ENCODE assay signal across 8 cellular contexts in the genomic region with DNA sequence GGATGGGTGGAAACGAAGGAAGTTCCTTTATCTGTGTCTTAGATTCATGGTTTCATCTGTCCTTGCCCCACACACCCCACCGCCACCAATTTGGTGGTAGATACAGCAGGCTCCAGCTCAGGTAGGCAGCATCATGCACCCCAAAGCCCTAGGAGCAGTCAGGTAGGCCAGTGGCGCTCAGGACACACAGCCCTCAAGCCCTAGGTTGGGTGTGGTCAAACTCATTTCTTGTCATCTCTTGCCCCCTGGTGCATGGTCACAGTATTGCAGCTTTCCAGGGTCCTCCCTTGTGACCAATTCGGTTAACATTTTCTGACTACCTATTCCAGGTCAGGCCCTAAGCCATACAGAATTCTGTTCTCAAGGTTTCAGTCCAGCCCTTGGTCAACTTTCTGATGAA. TPM values are rescaled to one million over a fixed set of nuclear protein-coding genes. Genes with fewer than 3 reads are reported as not detected.
A peak's percentile ranks its signal among the peaks of the same experiment; 100 is the strongest.
DNase-seq lines count a peak whose midpoint lies in the region; ATAC-seq and TF ChIP-seq lines count a peak whose summit lies in the region.

No MANE protein-coding gene starts in this region.

- H3K27ac ChIP-seq in body of pancreas (no peak overlapping the region), liver (ENCODE audit: low read depth in 1 of 2, low read length in 2 of 2) (no peak overlapping the region), uterus (no peak overlapping the region)

- intact Hi-C loops in body of pancreas (cut with DNase I), result loop anchor here (10.0 kb wide), 1 partner anchor 526 kb away; no protein-coding TSS in a partner anchor
- intact Hi-C loops in uterus (cut with DNase I; ENCODE audit: low total_unique reads), result no loop called here

- DNase-seq in D341Med (ENCODE audit: low spot score) (peak; percentile 62), HuH-7 (ENCODE audit: low spot score) (peak; percentile 38), T-helper 2 cell (peak in 3 of 5 experiments; percentile 19 to 28 (median 25)), body of pancreas (peak; percentile 49 to 80 (median 60)), uterus (no peak)
- peak; percentile 49 for DNase-seq in stimulated activated CD8-positive, alpha-beta memory T cell treated with anti-CD3 and anti-CD28 coated beads, Interleukin-4, amount 100 ng/mL, for 24 hours (ENCODE audit: low read depth)

- no peaks in the 10 kb centered on the region for H3K9me3 ChIP-seq in body of pancreas
- no peaks in the 10 kb centered on the region for H3K9me3 ChIP-seq in liver (ENCODE audit: control insufficient read depth in 4 of 4, low read length in 3 of 4)
- H3K9me3 ChIP-seq in uterus, result no peaks in the 10 kb centered on the region

- H3K9ac ChIP-seq in liver (ENCODE audit: low read depth in 1 of 2, low read length in 2 of 2), result no peak overlapping the region

- TF ChIP-seq CTCF in body of pancreas (IDR thresholded peaks at IDR 0.05) (peak; percentile 31 to 75 (median 59)), liver (IDR thresholded peaks at IDR 0.05; ENCODE audit: low read depth, low read length, missing input control) (peak; percentile 72), uterus (IDR thresholded peaks at IDR 0.05) (peak in 2 of 4 experiments; percentile 28 to 46)

- 34 to 42% methylated on average over 3 to 4 of the region's 4 CpGs for WGBS in body of pancreas, 2 donors
- WGBS in liver, result 56% methylated on average over 4 of the region's 4 CpGs

- ATAC-seq in GM19328 (IDR thresholded peaks at IDR 0.05; ENCODE audit: unreplicated experiment), result peak; percentile 89
- ATAC-seq in body of pancreas, result peak; percentile 50

- TF ChIP-seq RAD21 in liver (IDR thresholded peaks at IDR 0.05), result peak; percentile 75 to 88

- H3K36me3 ChIP-seq in body of pancreas (replicated peaks in 1 of 2; ENCODE audit: insufficient read depth in 1 of 2, low read depth in 2 of 2) (no peaks in the 10 kb centered on the region), liver (ENCODE audit: control insufficient read depth in 4 of 4, insufficient read depth in 3 of 4, low read depth in 1 of 4, low read length in 3 of 4) (no peaks in the 10 kb centered on the region), uterus (no peaks in the 10 kb centered on the region)

- H3K4me3 ChIP-seq in body of pancreas, result no peak overlapping the region
- no peak overlapping the region for H3K4me3 ChIP-seq in liver (ENCODE audit: low read depth in 1 of 3, low read length in 3 of 3)
- H3K4me3 ChIP-seq in uterus, result no peak overlapping the region

- H3K4me1 ChIP-seq in body of pancreas (no peaks in the 10 kb centered on the region), liver (ENCODE audit: control insufficient read depth in 4 of 4, insufficient read depth in 4 of 4, low read length in 3 of 4) (peaks cover 0 to 1% (median 0%) of the 10 kb centered on the region in 4 donors), uterus (no peaks in the 10 kb centered on the region)

- H3K27me3 ChIP-seq in body of pancreas (no peaks in the 10 kb centered on the region), liver (ENCODE audit: control insufficient read depth in 4 of 4, insufficient read depth in 4 of 4, low read length in 3 of 4) (no peaks in the 10 kb centered on the region), uterus (no peaks in the 10 kb centered on the region)

- no peak for TF ChIP-seq POLR2A in body of pancreas (IDR thresholded peaks at IDR 0.05)
- TF ChIP-seq POLR2A in uterus (IDR thresholded peaks at IDR 0.05), result no peak

TF ChIP-seq in liver, 16 proteins besides CTCF, POLR2A, EP300 and RAD21:
- TF ChIP-seq TAF1 (conservative IDR thresholded peaks at IDR 0.05), result no peak

RNA-seq across cellular contexts. Expression of a gene that starts 14.5 kb away (rescaled TPM):
- total RNA-seq in body of pancreas, result 1 to 10 TPM in 1 of 2 donors, under 1 TPM in 1; 0.33 to 1.0 TPM
- under 1 TPM; under 0.01 to 0.05 TPM for total RNA-seq in liver
- under 1 TPM in 1 of 2 donors, not detected in 1; 0.01 TPM for polyA plus RNA-seq in liver
- total RNA-seq in uterus, result 1 to 10 TPM in 2 of 4 donors, not detected in 2; 2.3 to 9.6 TPM

RNA-seq across cellular contexts. Expression of a gene that starts 35.0 kb away (rescaled TPM):
- total RNA-seq in body of pancreas, result not detected
- total RNA-seq in liver, result not detected
- polyA plus RNA-seq in liver, result not detected
- total RNA-seq in uterus, result not detected

RNA-seq across cellular contexts. Expression of a gene that starts 53.7 kb away (rescaled TPM):
- total RNA-seq in body of pancreas (not detected), liver (not detected), uterus (not detected)
- not detected for polyA plus RNA-seq in liver

Comparison
In these comparisons a context has a peak if more than half of its experiments do, and no peak if none do; other contexts are left out.
1. DNase-seq: peak in D341Med (single experiment), HuH-7 (single experiment), T-helper 2 cell (3 of 5), body of pancreas (4 of 4) and stimulated activated CD8-positive, alpha-beta memory T cell treated with anti-CD3 and anti-CD28 coated beads, Interleukin-4, amount 100 ng/mL, for 24 hours (single experiment); none in uterus (0 of 2).